ENCODE assay signal across 13 cellular contexts in the genomic region with DNA sequence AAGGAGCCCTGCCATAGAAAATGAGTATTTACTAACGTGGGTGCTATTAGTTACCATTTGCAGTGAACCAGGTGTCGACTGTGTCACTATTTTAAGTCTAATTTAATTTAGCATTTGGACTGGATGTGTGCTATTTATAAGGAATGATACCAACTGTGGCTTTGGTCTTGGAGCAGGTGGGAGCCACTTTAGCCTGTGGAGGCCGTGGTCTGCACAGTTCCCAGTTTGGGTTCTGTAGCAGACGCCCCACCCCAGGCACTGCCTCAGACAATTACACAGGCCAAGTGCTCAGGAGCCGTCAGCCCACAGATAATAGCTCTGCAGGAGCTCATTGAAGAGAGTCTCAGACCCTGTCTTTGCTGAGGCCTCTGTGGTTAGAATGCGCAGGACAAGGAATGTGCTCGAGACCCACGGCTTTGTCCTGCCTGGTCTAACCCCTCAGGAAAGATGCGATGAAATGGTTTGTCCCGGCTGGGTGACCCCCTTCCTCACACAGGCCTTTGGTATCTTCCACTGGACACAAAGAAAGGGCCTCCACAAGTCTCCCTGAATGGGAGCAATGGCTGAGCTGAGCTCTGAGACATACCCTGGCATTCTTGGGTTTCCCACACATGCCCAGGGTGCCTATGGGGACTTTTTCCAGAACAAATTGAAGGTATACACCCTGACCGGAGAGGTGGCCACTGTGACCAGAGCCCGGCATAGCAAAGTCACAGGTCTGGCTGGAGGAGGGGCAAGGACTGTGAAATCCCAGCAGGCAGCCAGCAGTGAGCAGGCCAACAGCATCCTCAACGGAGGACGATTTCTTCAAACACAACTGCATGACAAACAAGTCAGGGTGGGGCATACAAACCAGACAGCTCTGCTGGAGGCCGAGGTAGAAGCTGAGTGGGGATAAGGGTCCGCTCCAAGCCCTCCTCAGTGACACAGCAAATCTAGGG.
A peak's percentile ranks its signal among the peaks of the same experiment; 100 is the strongest.
DNase-seq lines count a peak whose midpoint lies in the region; ATAC-seq, FAIRE-seq and TF ChIP-seq lines count a peak whose summit lies in the region.
"Had no signal": no experiment of that assay in that cellular context is flagged by ENCODE, and none has a peak within 500 bp of the region (broad histone marks: within the 10 kb centered on the region; RNA-seq: fewer than 3 reads in every experiment).

No MANE protein-coding gene starts in this region.

- no peak for FAIRE-seq in K562 (lab: Jason Lieb, UNC)

- POLR2A ChIA-PET in K562 (lab: Yijun Ruan, JAX) = interaction anchor here (0.7 to 1.0 kb wide), 2 partner anchors 130 to 153 kb away, joined by 3 read pairs; no protein-coding TSS in a partner anchor

- no peak for TF ChIP-seq POLR2A in K562 (conservative IDR thresholded peaks at IDR 0.05)

- H3K27ac ChIP-seq in K562 (ENCODE audit: extremely low read depth, low read depth, low read length) = no peak overlapping the region
- peak overlapping the region; percentile 69 for H3K27ac ChIP-seq in iPS-18a (ENCODE audit: low read length)
- H3K27ac ChIP-seq in psoas muscle = peak overlapping the region; percentile 62
- H3K27ac ChIP-seq in ascending aorta = no peak overlapping the region
- H3K27ac ChIP-seq: BLaER1 treated with 17β-estradiol and CSF1 and Interleukin-3, amounts not matched to agents 10 nM and 100 nM had no signal

- ATAC-seq in K562 = peak; percentile 40; the same call in 1 of the 3 replicates
- ATAC-seq in psoas muscle = peak; percentile 64 to 79 (median 72)
- ATAC-seq in GM18519 (IDR thresholded peaks at IDR 0.05; ENCODE audit: low FRiP score, unreplicated experiment) = no peak
- ATAC-seq in GM19023 (IDR thresholded peaks at IDR 0.05; ENCODE audit: unreplicated experiment) = no peak

- TF ChIP-seq CTCF in K562 (IDR thresholded peaks at IDR 0.05 in 2 of 3, conservative IDR thresholded peaks at IDR 0.05 in 1 of 3; ENCODE audit: insufficient read depth in 2 of 3, low read depth in 1 of 3, low read length in 3 of 3) = no peak
- TF ChIP-seq CTCF in psoas muscle (IDR thresholded peaks at IDR 0.05) = no peak
- no peak for TF ChIP-seq CTCF in ascending aorta (IDR thresholded peaks at IDR 0.05)

- H3K9me1 ChIP-seq in K562 (ENCODE audit: control insufficient read depth, insufficient read depth, low read length) = no peaks in the 10 kb centered on the region

- H3K79me2 ChIP-seq in K562 (ENCODE audit: control insufficient read depth, insufficient read depth, low read length) = no peaks in the 10 kb centered on the region

- in situ Hi-C loops in K562 (cut with MboI) = no loop called here

- intact Hi-C loops in K562 (cut with micrococcal nuclease) = no loop called here
- intact Hi-C loops in psoas muscle (cut with DNase I) = loop anchor here in 1 of 2 donors (1.0 kb wide), 1 partner anchor 25 kb away; no protein-coding TSS in a partner anchor
- intact Hi-C loops in ascending aorta (cut with DNase I) = no loop called here

- CTCF ChIA-PET in K562 (lab: Yijun Ruan, JAX; ENCODE audit: low intra/inter-chr PET ratio) = no interaction called here

- no peak overlapping the region for H3K4me2 ChIP-seq in K562 (ENCODE audit: insufficient read depth, low read length)
- H3K4me2 ChIP-seq: BLaER1 treated with 17β-estradiol and CSF1 and Interleukin-3, amounts not matched to agents 10 nM and 100 nM had no signal

- DNase-seq in NCI-H1092 treated with DMSO at 0.1 percent for 48 hours (lab: John Stamatoyannopoulos, UW) (peak; percentile 36), K562 (ENCODE audit: extremely low read depth in 1 of 4, low spot score in 3 of 4) (no peak), psoas muscle (no peak), ascending aorta (ENCODE audit: low spot score in 2 of 2) (no peak), cortex of kidney (lab: John Stamatoyannopoulos, UW) (no peak)
- DNase-seq: activated naive CD4-positive, alpha-beta T cell treated with anti-CD3 and anti-CD28 coated beads, Interleukin-2, amount 50 U/mL, for 16 hours; cerebellar nuclear complex; NCI-H2081; sigmoid colon had no signal

- H3K4me3 ChIP-seq in K562 (no peak overlapping the region), iPS-18a (ENCODE audit: low read length) (peak overlapping the region; percentile 12), psoas muscle (peak overlapping the region; percentile 16), ascending aorta (no peak overlapping the region)
- H3K4me3 ChIP-seq: BLaER1 treated with 17β-estradiol and CSF1 and Interleukin-3, amounts not matched to agents 10 nM and 100 nM; sigmoid colon had no signal

- H3K36me3 ChIP-seq in K562 (ENCODE audit: control insufficient read depth, insufficient read depth, low read length) (no peaks in the 10 kb centered on the region), iPS-18a (ENCODE audit: control insufficient read depth, low read depth, low read length) (no peaks in the 10 kb centered on the region), psoas muscle (ENCODE audit: insufficient read depth in 1 of 2, low read depth in 1 of 2) (no peaks in the 10 kb centered on the region), ascending aorta (no peaks in the 10 kb centered on the region)
- H3K36me3 ChIP-seq: BLaER1 treated with 17β-estradiol and CSF1 and Interleukin-3, amounts not matched to agents 10 nM and 100 nM; sigmoid colon had no signal

- H3K9ac ChIP-seq in K562 (ENCODE audit: insufficient read depth in 1 of 2, low read depth in 2 of 2, low read length in 2 of 2) (no peak overlapping the region), iPS-18a (ENCODE audit: low read length) (peak overlapping the region; percentile 11)
- H3K9ac ChIP-seq: BLaER1 treated with 17β-estradiol and CSF1 and Interleukin-3, amounts not matched to agents 10 nM and 100 nM had no signal

- TF ChIP-seq RAD21 in K562 (CRISPR knock-in tag; conservative IDR thresholded peaks at IDR 0.05 in 1 of 2, IDR thresholded peaks at IDR 0.05 in 1 of 2) = no peak

- H3K4me1 ChIP-seq in K562 (replicated peaks in 1 of 2; ENCODE audit: control insufficient read depth in 2 of 2, insufficient read depth in 2 of 2, low read length in 2 of 2) = no peaks in the 10 kb centered on the region; a peak in 1 of 5 replicates
- peaks cover 15% of the 10 kb centered on the region for H3K4me1 ChIP-seq in iPS-18a (ENCODE audit: control insufficient read depth, low read depth, low read length)
- peaks cover 19% of the 10 kb centered on the region for H3K4me1 ChIP-seq in psoas muscle
- H3K4me1 ChIP-seq in ascending aorta = no peaks in the 10 kb centered on the region
- H3K4me1 ChIP-seq: BLaER1 treated with 17β-estradiol and CSF1 and Interleukin-3, amounts not matched to agents 10 nM and 100 nM had no signal

- H3K27me3 ChIP-seq in K562 (ENCODE audit: control insufficient read depth in 2 of 2, insufficient read depth in 2 of 2, low read length in 2 of 2) (no peaks in the 10 kb centered on the region), iPS-18a (ENCODE audit: control insufficient read depth, insufficient read depth, low read length) (no peaks in the 10 kb centered on the region), psoas muscle (ENCODE audit: insufficient read depth in 3 of 3, low read length in 2 of 3) (no peaks in the 10 kb centered on the region), ascending aorta (no peaks in the 10 kb centered on the region)
- H3K27me3 ChIP-seq: BLaER1 treated with 17β-estradiol and CSF1 and Interleukin-3, amounts not matched to agents 10 nM and 100 nM; sigmoid colon had no signal

- WGBS in K562 (ENCODE audit: insufficient coverage, low coverage, missing lambda C conversion rate) = under 1% methylated on average over 16 of the region's 16 CpGs
- WGBS in psoas muscle, 3 donors = 55 to 68% (median 57%) methylated on average over 16 of the region's 16 CpGs

- H4K20me1 ChIP-seq in K562 (replicated peaks; ENCODE audit: control insufficient read depth, insufficient read depth, low read length) = no peaks in the 10 kb centered on the region
- H4K20me1 ChIP-seq: BLaER1 treated with 17β-estradiol and CSF1 and Interleukin-3, amounts not matched to agents 10 nM and 100 nM had no signal

- H3K9me3 ChIP-seq in K562 (replicated peaks; ENCODE audit: control insufficient read depth, insufficient read depth, low read depth, low read length) = no peaks in the 10 kb centered on the region
- no peaks in the 10 kb centered on the region for H3K9me3 ChIP-seq in iPS-18a (ENCODE audit: control insufficient read depth, low read depth, low read length)
- peaks cover 7% of the 10 kb centered on the region for H3K9me3 ChIP-seq in psoas muscle
- peaks cover 0 to 15% of the 10 kb centered on the region in 2 donors for H3K9me3 ChIP-seq in ascending aorta

- BruUV-seq in K562 (replicated peaks; lab: Mats Ljungman, UMichigan) = no TSS peak

- no peak for TF ChIP-seq EP300 in K562 (IDR thresholded peaks at IDR 0.05; ENCODE audit: low read length)

- no peak overlapping the region for H2AFZ ChIP-seq in K562 (ENCODE audit: low read depth, low read length)

TF ChIP-seq in K562, 482 proteins besides CTCF, POLR2A, EP300 and RAD21 (continues in another document):
- TF ChIP-seq ZNF354B (CRISPR knock-in tag; IDR thresholded peaks at IDR 0.05) (no peak), PRDM10 (IDR thresholded peaks at IDR 0.05; ENCODE audit: partially characterized antibody) (peak; percentile 96), ZNF507 (tag; conservative IDR thresholded peaks at IDR 0.05) (no peak), NR1H2 (CRISPR knock-in tag; IDR thresholded peaks at IDR 0.05) (no peak)

Comparison
In these comparisons a context has a peak if more than half of its experiments do, and no peak if none do; other contexts are left out.
1. ATAC-seq: peak in K562 (single experiment) and psoas muscle (4 of 4); none in GM18519 (single experiment) and GM19023 (single experiment).
2. H3K27ac ChIP-seq: peak in iPS-18a (single experiment) and psoas muscle (single experiment); none in K562 (single experiment) and ascending aorta (0 of 2).
3. H3K4me3 ChIP-seq: peak in iPS-18a (single experiment) and psoas muscle (single experiment); none in K562 (single experiment) and ascending aorta (0 of 2).